Comparison of ENCODE assay signal across 14 cellular contexts in genomic region chr5:55370291-55370925, GRCh38.
DNase-seq lines count a peak whose midpoint lies in the region; ATAC-seq and TF ChIP-seq lines count a peak whose summit lies in the region.
"Had no signal": no experiment of that assay in that cellular context is flagged by ENCODE, and none has a peak within 500 bp of the region (broad histone marks: within the 10 kb centered on the region; RNA-seq: fewer than 3 reads in every experiment).

No MANE protein-coding gene starts in this region.

- H3K4me1 Mint-ChIP-seq in glutamatergic neuron (ENCODE audit: low read depth, unreplicated experiment): no peaks in the 10 kb centered on the region

- DNase-seq in DMS79 treated with DMSO at 0.1 percent for 48 hours (lab: John Stamatoyannopoulos, UW) (peak; percentile 4), DMS79 (lab: John Stamatoyannopoulos, UW) (no peak), kidney tubule cell (ENCODE audit: low spot score) (peak; percentile 38), renal cortical epithelial cell (ENCODE audit: low read depth) (peak; percentile 70), glutamatergic neuron (no peak), NCI-H2171 treated with DMSO at 0.1 percent for 48 hours (lab: John Stamatoyannopoulos, UW) (no peak)
- DNase-seq: C1 segment of cervical spinal cord, KG1, NCI-H1048, NCI-H146, NCI-H2081 treated with DMSO at 0.1 percent for 48 hours, NCI-H446 had no signal

- peaks cover 16% of the 10 kb centered on the region for H3K36me3 Mint-ChIP-seq in glutamatergic neuron (ENCODE audit: unreplicated experiment)

- H3K27me3 Mint-ChIP-seq in glutamatergic neuron (ENCODE audit: unreplicated experiment): no peaks in the 10 kb centered on the region

- H3K4me3 Mint-ChIP-seq in glutamatergic neuron (ENCODE audit: unreplicated experiment): no peak overlapping the region

- H3K9me3 Mint-ChIP-seq in glutamatergic neuron (ENCODE audit: unreplicated experiment): peaks cover 3% of the 10 kb centered on the region

- H3K27ac Mint-ChIP-seq in glutamatergic neuron (ENCODE audit: unreplicated experiment): no peak overlapping the region

- ATAC-seq in HG03571 (IDR thresholded peaks at IDR 0.05; ENCODE audit: unreplicated experiment) (peak; percentile 49), GM18907 (IDR thresholded peaks at IDR 0.05; ENCODE audit: unreplicated experiment) (no peak)

- TF ChIP-seq CTCF in glutamatergic neuron (IDR thresholded peaks at IDR 0.05; ENCODE audit: partially characterized antibody, unreplicated experiment): no peak

Comparison
In these comparisons a context has a peak if more than half of its experiments do, and no peak if none do; other contexts are left out.
1. DNase-seq: peak in DMS79 treated with DMSO at 0.1 percent for 48 hours (single experiment), kidney tubule cell (single experiment) and renal cortical epithelial cell (single experiment); none in DMS79 (single experiment), glutamatergic neuron (single experiment) and NCI-H2171 treated with DMSO at 0.1 percent for 48 hours (single experiment).